ENCODE assay signal across 9 cellular contexts in the genomic region with DNA sequence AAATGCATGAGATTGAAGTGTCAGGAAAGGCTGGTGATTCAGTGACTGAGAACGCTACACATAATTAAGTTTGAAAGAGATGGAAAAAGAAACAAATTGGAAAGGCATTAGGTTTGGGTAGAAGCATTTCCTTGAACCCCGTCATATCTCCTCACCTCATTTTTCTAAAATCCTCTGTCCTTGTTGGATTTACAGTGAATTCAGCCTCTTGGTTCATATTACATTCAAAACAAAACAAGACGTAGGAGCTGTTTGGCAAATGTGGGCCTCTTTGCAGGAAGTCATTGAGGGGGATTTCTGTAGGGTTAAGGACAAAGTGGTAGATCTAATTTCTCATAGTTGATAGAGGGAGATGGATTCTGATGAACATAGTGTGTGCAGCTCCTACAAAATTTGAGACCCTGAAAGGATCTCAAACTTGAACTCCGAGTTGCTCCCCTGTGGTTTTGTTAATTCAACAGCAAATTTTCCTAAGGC. TPM values are rescaled to one million over a fixed set of nuclear protein-coding genes. Genes with fewer than 3 reads are reported as not detected.
DNase-seq lines count a peak whose midpoint lies in the region; ATAC-seq and TF ChIP-seq lines count a peak whose summit lies in the region.
"Had no signal": no experiment of that assay in that cellular context is flagged by ENCODE, and none has a peak within 500 bp of the region (broad histone marks: within the 10 kb centered on the region; RNA-seq: fewer than 3 reads in every experiment).

No MANE protein-coding gene starts in this region.

- DNase-seq in CD8-positive, alpha-beta T cell: no peak
- DNase-seq in activated CD8-positive, alpha-beta T cell treated with anti-CD3 and anti-CD28 coated beads, Interleukin-2, amount 10 ng/mL, durations not matched to agents 7 days and 5 days: no peak
- no peak for DNase-seq in DMS 273 (lab: John Stamatoyannopoulos, UW; ENCODE audit: unreplicated experiment)
- no peak for DNase-seq in uterus
- DNase-seq in stimulated activated CD4-positive, alpha-beta T cell treated with anti-CD3 and anti-CD28 coated beads, Interleukin-2, amount 100 ng/mL, for 24 hours: no peak
- DNase-seq: NCI-H1092 had no signal

- no peak for TF ChIP-seq POLR2A in uterus (IDR thresholded peaks at IDR 0.05)

- peaks cover 20% of the 10 kb centered on the region for H3K4me1 Mint-ChIP-seq in CD8-positive, alpha-beta T cell (ENCODE audit: low read depth)
- H3K4me1 Mint-ChIP-seq in activated CD8-positive, alpha-beta T cell treated with anti-CD3 and anti-CD28 coated beads, Interleukin-2, amount 10 ng/mL, durations not matched to agents 7 days and 5 days (ENCODE audit: low read depth): peaks cover 19% of the 10 kb centered on the region

- H3K4me1 ChIP-seq in CD8-positive, alpha-beta T cell (ENCODE audit: insufficient read depth, low read length): no peaks in the 10 kb centered on the region
- H3K4me1 ChIP-seq in mucosa of stomach (ENCODE audit: control insufficient read depth, insufficient read depth, low read length): peaks cover 38% of the 10 kb centered on the region
- H3K4me1 ChIP-seq in uterus: no peaks in the 10 kb centered on the region

- H3K27ac ChIP-seq in CD8-positive, alpha-beta T cell (ENCODE audit: low read depth, low read length): no peak overlapping the region
- no peak overlapping the region for H3K27ac ChIP-seq in uterus

- H3K27me3 ChIP-seq in CD8-positive, alpha-beta T cell (ENCODE audit: insufficient read depth, low read length): no peaks in the 10 kb centered on the region
- H3K27me3 ChIP-seq in mucosa of stomach (ENCODE audit: control insufficient read depth, insufficient read depth, low read length): no peaks in the 10 kb centered on the region
- no peaks in the 10 kb centered on the region for H3K27me3 ChIP-seq in uterus

- peak overlapping the region; percentile 76 for H3K27ac Mint-ChIP-seq in CD8-positive, alpha-beta T cell
- peak overlapping the region; percentile 41 for H3K27ac Mint-ChIP-seq in activated CD8-positive, alpha-beta T cell treated with anti-CD3 and anti-CD28 coated beads, Interleukin-2, amount 10 ng/mL, durations not matched to agents 7 days and 5 days

- peaks cover 5% of the 10 kb centered on the region for H3K36me3 Mint-ChIP-seq in CD8-positive, alpha-beta T cell
- H3K36me3 Mint-ChIP-seq in activated CD8-positive, alpha-beta T cell treated with anti-CD3 and anti-CD28 coated beads, Interleukin-2, amount 10 ng/mL, durations not matched to agents 7 days and 5 days (ENCODE audit: low read depth): peaks cover 2% of the 10 kb centered on the region

- peak overlapping the region; percentile 59 for H3K4me3 Mint-ChIP-seq in CD8-positive, alpha-beta T cell
- H3K4me3 Mint-ChIP-seq in activated CD8-positive, alpha-beta T cell treated with anti-CD3 and anti-CD28 coated beads, Interleukin-2, amount 10 ng/mL, durations not matched to agents 7 days and 5 days: peak overlapping the region; percentile 50

- no peak for TF ChIP-seq CTCF in CD8-positive, alpha-beta T cell (IDR thresholded peaks at IDR 0.05)
- no peak for TF ChIP-seq CTCF in uterus (IDR thresholded peaks at IDR 0.05)

- peaks cover 6% of the 10 kb centered on the region for H3K9me3 Mint-ChIP-seq in CD8-positive, alpha-beta T cell
- H3K9me3 Mint-ChIP-seq in activated CD8-positive, alpha-beta T cell treated with anti-CD3 and anti-CD28 coated beads, Interleukin-2, amount 10 ng/mL, durations not matched to agents 7 days and 5 days (ENCODE audit: insufficient read depth): no peaks in the 10 kb centered on the region

- no peaks in the 10 kb centered on the region for H3K36me3 ChIP-seq in CD8-positive, alpha-beta T cell (ENCODE audit: insufficient read depth, low read length)
- H3K36me3 ChIP-seq in mucosa of stomach (ENCODE audit: control insufficient read depth, insufficient read depth, low read length) (no peaks in the 10 kb centered on the region), uterus (no peaks in the 10 kb centered on the region)

- no peak for ATAC-seq in CD8-positive, alpha-beta T cell
- ATAC-seq in GM21447 (IDR thresholded peaks at IDR 0.05; ENCODE audit: unreplicated experiment) (peak; percentile 18), GM19452 (IDR thresholded peaks at IDR 0.05; ENCODE audit: unreplicated experiment) (no peak)
- no peak for ATAC-seq in activated CD8-positive, alpha-beta T cell treated with anti-CD3 and anti-CD28 coated beads, Interleukin-2, amount 10 ng/mL, durations not matched to agents 7 days and 5 days

- peak overlapping the region; percentile 71 for H3K9ac ChIP-seq in mucosa of stomach (ENCODE audit: low read length)

- H3K27me3 Mint-ChIP-seq in CD8-positive, alpha-beta T cell (ENCODE audit: low read depth): peaks cover 3% of the 10 kb centered on the region
- peaks cover 12% of the 10 kb centered on the region for H3K27me3 Mint-ChIP-seq in activated CD8-positive, alpha-beta T cell treated with anti-CD3 and anti-CD28 coated beads, Interleukin-2, amount 10 ng/mL, durations not matched to agents 7 days and 5 days (ENCODE audit: low read depth)

- H3K9me3 ChIP-seq in CD8-positive, alpha-beta T cell (ENCODE audit: low read length): no peaks in the 10 kb centered on the region
- no peaks in the 10 kb centered on the region for H3K9me3 ChIP-seq in mucosa of stomach (ENCODE audit: control insufficient read depth, low read length)
- no peaks in the 10 kb centered on the region for H3K9me3 ChIP-seq in uterus

- H3K4me3 ChIP-seq in CD8-positive, alpha-beta T cell (ENCODE audit: low read depth, low read length): no peak overlapping the region
- H3K4me3 ChIP-seq in mucosa of stomach (ENCODE audit: low read length) (peak overlapping the region; percentile 9), uterus (no peak overlapping the region)

- CTCF ChIA-PET in CD8-positive, alpha-beta T cell (lab: Charles Lee): interaction anchor here (0.6 kb wide), 1 partner anchor 179 kb away, joined by 3 read pairs; no protein-coding TSS in a partner anchor
- CTCF ChIA-PET in activated CD8-positive, alpha-beta T cell treated with anti-CD3 and anti-CD28 coated beads, Interleukin-2, amount 10 ng/mL, durations not matched to agents 7 days and 5 days (lab: Charles Lee): interaction anchor here (0.9 to 1.9 kb wide), 2 partner anchors 183 to 227 kb away, joined by 4 to 10 read pairs; no protein-coding TSS in a partner anchor

- intact Hi-C loops in CD8-positive, alpha-beta T cell (cut with DNase I, micrococcal nuclease): loop anchor here in 1 of 2 experiments (5.0 kb wide), 1 partner anchor 52 kb away; a partner anchor contains a TSS
- intact Hi-C loops in uterus (cut with DNase I; ENCODE audit: low total_unique reads): no loop called here

- POLR2A ChIA-PET in CD8-positive, alpha-beta T cell (lab: Charles Lee): no interaction called here
- POLR2A ChIA-PET in activated CD8-positive, alpha-beta T cell treated with anti-CD3 and anti-CD28 coated beads, Interleukin-2, amount 10 ng/mL, durations not matched to agents 7 days and 5 days (lab: Charles Lee): interaction anchor here (1.0 kb wide), 1 partner anchor 11 kb away, joined by 3 read pairs; no protein-coding TSS in a partner anchor

RNA-seq across cellular contexts. Expression of a gene that starts 0.6 kb away (rescaled TPM):
- total RNA-seq in CD8-positive, alpha-beta T cell: under 1 TPM; 0.43 to 0.97 TPM
- 1 to 10 TPM; 1.6 to 2.0 TPM for total RNA-seq in activated CD8-positive, alpha-beta T cell treated with anti-CD3 and anti-CD28 coated beads, Interleukin-2, amount 10 ng/mL, durations not matched to agents 7 days and 5 days
- total RNA-seq in uterus: 10 to 100 TPM in 2 of 4 donors, 1 to 10 TPM in 2; 6.6 to 14.3 (median 11.9) TPM

RNA-seq across cellular contexts. Expression of a gene that starts 51.9 kb away (rescaled TPM):
- total RNA-seq in CD8-positive, alpha-beta T cell: 10 to 100 TPM; 19.8 to 21.3 TPM
- 10 to 100 TPM; 17.0 to 17.2 TPM for total RNA-seq in activated CD8-positive, alpha-beta T cell treated with anti-CD3 and anti-CD28 coated beads, Interleukin-2, amount 10 ng/mL, durations not matched to agents 7 days and 5 days
- 10 to 100 TPM in 3 of 4 donors, 1 to 10 TPM in 1; 9.4 to 65.8 (median 19.2) TPM for total RNA-seq in uterus
